Comparison of ENCODE assay signal across 1 cellular context in genomic region chr16:5099174-5099573, GRCh38.
A peak's percentile ranks its signal among the peaks of the same experiment; 100 is the strongest.
TF ChIP-seq lines count a peak whose summit lies in the region.

No MANE protein-coding gene starts in this region.

TF ChIP-seq in HepG2, 621 proteins besides CTCF, POLR2A, EP300 and RAD21:
- TF ChIP-seq SIX1 (CRISPR knock-in tag; IDR thresholded peaks at IDR 0.05; ENCODE audit: borderline replicate concordance), result peak; percentile 28; the same call in 1 of the 2 replicates
- peak; percentile 10; the same call in 1 of the 2 replicates for TF ChIP-seq HNF4A (CRISPR knock-in tag; IDR thresholded peaks at IDR 0.05)
- peak; percentile 65; the same call in 1 of the 2 replicates for TF ChIP-seq NCOR1 (IDR thresholded peaks at IDR 0.05; ENCODE audit: borderline replicate concordance, low read length)
TF ChIP-seq in HepG2: peak in this region for 3; not testable (repeated sequence) for 618.
